In genomic region chr19:49442793-49443365, GRCh38 we compare ENCODE assay signal across 8 cellular contexts. TPM values are rescaled to one million over a fixed set of nuclear protein-coding genes. Genes with fewer than 3 reads are reported as not detected.
A peak's percentile ranks its signal among the peaks of the same experiment; 100 is the strongest.
DNase-seq lines count a peak whose midpoint lies in the region; ATAC-seq and TF ChIP-seq lines count a peak whose summit lies in the region.

No MANE protein-coding gene starts in this region.

- 4% methylated on average over 27 of the region's 41 CpGs for WGBS in right lobe of liver (ENCODE audit: insufficient coverage, low coverage, low lambda C conversion rate, missing lambda C conversion rate)

- peaks cover 0 to 3% (median 2%) of the 10 kb centered on the region in 4 donors for H3K36me3 ChIP-seq in right lobe of liver

- H3K9me3 ChIP-seq in right lobe of liver, result no peaks in the 10 kb centered on the region

- no peaks in the 10 kb centered on the region for H3K4me1 ChIP-seq in right lobe of liver

- peak; percentile 28 for TF ChIP-seq POLR2A in right lobe of liver (IDR thresholded peaks at IDR 0.05)

- peak overlapping the region in 45 of 59 donors; percentile 1 to 87 (median 59) for H3K27ac ChIP-seq in dorsolateral prefrontal cortex
- peak overlapping the region; percentile 2 to 40 (median 35) for H3K27ac ChIP-seq in right lobe of liver

- intact Hi-C loops in dorsolateral prefrontal cortex (cut with DNase I), result loop anchor here (1.0 to 10.0 kb wide), 5 partner anchors 50 to 448 kb away; partner anchors contain the start of genes GYS1 (in 1 of the 2), RUVBL2 (in 1 of the 2) and SNRNP70 (in 1 of the 2)
- intact Hi-C loops in right lobe of liver (cut with DNase I), result loop anchor here in 1 of 2 donors (2.0 kb wide), 1 partner anchor 50 kb away; no protein-coding TSS in a partner anchor

- TF ChIP-seq CTCF in WI38 (IDR thresholded peaks at IDR 0.05; ENCODE audit: low read depth, low read length), result no peak
- no peak for TF ChIP-seq CTCF in dorsolateral prefrontal cortex (IDR thresholded peaks at IDR 0.05 in 54 of 56, conservative IDR thresholded peaks at IDR 0.05 in 2 of 56; ENCODE audit: low read depth in 1 of 56, partially characterized antibody in 56 of 56)
- no peak for TF ChIP-seq CTCF in right lobe of liver (IDR thresholded peaks at IDR 0.05)

- ATAC-seq in HG02571 (IDR thresholded peaks at IDR 0.05; ENCODE audit: unreplicated experiment) (peak; percentile 15), right lobe of liver (peak; percentile 71 to 83 (median 79))

- peaks cover 0 to 48% (median 29%) of the 10 kb centered on the region in 45 donors for H3K27me3 ChIP-seq in dorsolateral prefrontal cortex
- no peaks in the 10 kb centered on the region for H3K27me3 ChIP-seq in right lobe of liver

- DNase-seq in GF-D8 (lab: John Stamatoyannopoulos, UW), result peak; percentile 9
- DNase-seq in NCI-H2029 (lab: John Stamatoyannopoulos, UW), result peak; percentile 78
- DNase-seq in dorsolateral prefrontal cortex, result peak in 5 of 10 donors; percentile 39 to 79 (median 65)
- peak; percentile 95 to 97 (median 97) for DNase-seq in right lobe of liver
- peak; percentile 38 for DNase-seq in stimulated activated CD8-positive, alpha-beta memory T cell treated with anti-CD3 and anti-CD28 coated beads, Interleukin-7, amount 100 ng/mL, for 24 hours (ENCODE audit: low read depth)
- DNase-seq in COR-L47 (lab: John Stamatoyannopoulos, UW), result no peak

- peak overlapping the region; percentile 59 for H3K4me3 ChIP-seq in WI38 (ENCODE audit: low read depth, low read length)
- H3K4me3 ChIP-seq in dorsolateral prefrontal cortex, result peak overlapping the region; percentile 45 to 83 (median 68)
- peak overlapping the region; percentile 70 to 80 (median 76) for H3K4me3 ChIP-seq in right lobe of liver

RNA-seq across cellular contexts. Expression of gene SLC17A7, which starts 1.6 kb away (rescaled TPM):
- total RNA-seq in dorsolateral prefrontal cortex (100 to 1,000 TPM; 143 to 695 (median 467) TPM), right lobe of liver (under 1 TPM in 1 of 6 experiments, not detected in 5; 0.13 TPM)

RNA-seq across cellular contexts. Expression of gene PIH1D1, which starts 8.7 kb away (rescaled TPM):
- total RNA-seq in dorsolateral prefrontal cortex (100 to 1,000 TPM in 1 of 120 experiments, 10 to 100 TPM in 119; 48.9 to 115 (median 70.7) TPM), right lobe of liver (10 to 100 TPM; 37.4 to 57.7 (median 43.4) TPM)

RNA-seq across cellular contexts. Expression of gene ALDH16A1, which starts 10.1 kb away (rescaled TPM):
- 10 to 100 TPM in 43 of 120 experiments, 1 to 10 TPM in 77; 3.7 to 20.5 (median 9.1) TPM for total RNA-seq in dorsolateral prefrontal cortex
- total RNA-seq in right lobe of liver, result 10 to 100 TPM; 14.4 to 29.6 (median 19.8) TPM

RNA-seq across cellular contexts. Expression of gene GFY, which starts 17.7 kb away (rescaled TPM):
- total RNA-seq in dorsolateral prefrontal cortex, result under 1 TPM in 9 of 120 experiments, not detected in 111; 0.26 to 0.44 (median 0.36) TPM
- total RNA-seq in right lobe of liver, result not detected

RNA-seq across cellular contexts. Expression of gene PTH2, which starts 19.6 kb away (rescaled TPM):
- total RNA-seq in dorsolateral prefrontal cortex (1 to 10 TPM in 3 of 120 experiments, not detected in 117; 1.2 to 1.8 (median 1.5) TPM), right lobe of liver (not detected)

Comparison
In these comparisons a context has a peak if more than half of its experiments do, and no peak if none do; other contexts are left out.
1. RNA of gene SLC17A7, which starts 1.6 kb away (total RNA-seq): 143 to 695 TPM in dorsolateral prefrontal cortex; 0.13 TPM in right lobe of liver; every median in the first group is over 100 times any median in the second.
2. Peak in every context shown above with its lines, with median percentiles within 50 percentile points of each other: H3K4me3 ChIP-seq.